ENCODE assay signal across 16 cellular contexts in the genomic region with DNA sequence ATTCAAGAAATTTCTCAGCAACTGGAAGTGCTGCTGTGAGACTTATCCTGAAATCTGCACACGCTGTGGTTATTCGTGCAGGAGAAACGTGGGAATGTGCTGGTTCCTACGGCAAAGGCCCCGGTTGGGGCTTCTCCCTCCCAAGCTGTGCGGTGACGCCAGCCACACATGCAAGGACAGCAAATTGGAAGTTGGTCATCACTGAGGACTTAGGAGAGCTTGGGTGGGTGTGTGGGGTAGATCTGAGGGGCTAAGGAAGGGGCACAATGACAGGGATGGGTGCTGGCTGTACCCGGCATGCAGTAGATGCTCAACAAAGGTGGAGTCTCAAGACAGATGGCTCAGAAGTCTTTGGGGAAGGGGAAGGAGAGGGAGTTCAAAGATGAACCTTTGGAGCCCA. TPM values are rescaled to one million over a fixed set of nuclear protein-coding genes. Genes with fewer than 3 reads are reported as not detected.
A peak's percentile ranks its signal among the peaks of the same experiment; 100 is the strongest.
DNase-seq lines count a peak whose midpoint lies in the region; TF ChIP-seq lines count a peak whose summit lies in the region.
"Had no signal": no experiment of that assay in that cellular context is flagged by ENCODE, and none has a peak within 500 bp of the region (broad histone marks: within the 10 kb centered on the region; RNA-seq: fewer than 3 reads in every experiment).

No MANE protein-coding gene starts in this region.

- no peak overlapping the region for H3K4me2 ChIP-seq in parathyroid adenoma (ENCODE audit: low read length)

- TF ChIP-seq CTCF in brain (conservative IDR thresholded peaks at IDR 0.05), result no peak
- no peak for TF ChIP-seq CTCF in glutamatergic neuron (IDR thresholded peaks at IDR 0.05; ENCODE audit: partially characterized antibody, unreplicated experiment)
- TF ChIP-seq CTCF in parathyroid adenoma (IDR thresholded peaks at IDR 0.05), result no peak
- TF ChIP-seq CTCF in spleen (IDR thresholded peaks at IDR 0.05 in 8 of 11, conservative IDR thresholded peaks at IDR 0.05 in 3 of 11), result no peak

- peak overlapping the region; percentile 65 for H2AFZ ChIP-seq in parathyroid adenoma
- H2AFZ ChIP-seq: GM23248 had no signal

- no peaks in the 10 kb centered on the region for H3K36me3 Mint-ChIP-seq in brain
- no peaks in the 10 kb centered on the region for H3K36me3 Mint-ChIP-seq in glutamatergic neuron (ENCODE audit: unreplicated experiment)
- H3K36me3 Mint-ChIP-seq: CD4-positive, alpha-beta memory T cell; IgD-negative memory B cell had no signal

- H3K9me3 Mint-ChIP-seq in brain (peaks cover 0 to 8% (median 0%) of the 10 kb centered on the region in 5 experiments), glutamatergic neuron (ENCODE audit: unreplicated experiment) (peaks cover 11% of the 10 kb centered on the region)
- H3K9me3 Mint-ChIP-seq: CD4-positive, alpha-beta memory T cell; HFFc6; IgD-negative memory B cell had no signal

- no peaks in the 10 kb centered on the region for H3K79me2 ChIP-seq in parathyroid adenoma

- no peak overlapping the region for H3K9ac ChIP-seq in parathyroid adenoma
- H3K9ac ChIP-seq: GM23248 had no signal

- H3K4me1 Mint-ChIP-seq in brain, result peaks cover 64% of the 10 kb centered on the region
- H3K4me1 Mint-ChIP-seq in glutamatergic neuron (ENCODE audit: low read depth, unreplicated experiment), result peaks cover 48% of the 10 kb centered on the region
- H3K4me1 Mint-ChIP-seq: CD4-positive, alpha-beta memory T cell; IgD-negative memory B cell had no signal

- peak overlapping the region in 1 of 5 experiments; percentile 7 for H3K4me3 Mint-ChIP-seq in brain
- H3K4me3 Mint-ChIP-seq in glutamatergic neuron (ENCODE audit: unreplicated experiment), result no peak overlapping the region
- H3K4me3 Mint-ChIP-seq: CD4-positive, alpha-beta memory T cell; HFFc6; IgD-negative memory B cell had no signal

- H3K27me3 ChIP-seq in parathyroid adenoma (ENCODE audit: control insufficient read depth, insufficient read depth, low read length) (no peaks in the 10 kb centered on the region), spleen (replicated peaks in 1 of 7) (no peaks in the 10 kb centered on the region)

- H3K27ac ChIP-seq in parathyroid adenoma (peak overlapping the region; percentile 17), spleen (no peak overlapping the region)
- H3K27ac ChIP-seq: C4-2B, GM23248 had no signal

- H3K4me3 ChIP-seq in parathyroid adenoma (ENCODE audit: low read depth, low read length), result no peak overlapping the region
- no peak overlapping the region for H3K4me3 ChIP-seq in spleen
- H3K4me3 ChIP-seq: GM23248 had no signal

- H3K9me3 ChIP-seq in parathyroid adenoma (ENCODE audit: control insufficient read depth, low read length) (no peaks in the 10 kb centered on the region), spleen (no peaks in the 10 kb centered on the region)

- peaks cover 12% of the 10 kb centered on the region for H3K4me1 ChIP-seq in parathyroid adenoma
- no peaks in the 10 kb centered on the region for H3K4me1 ChIP-seq in spleen

- TF ChIP-seq POLR2A in spleen (IDR thresholded peaks at IDR 0.05), result no peak

- no peaks in the 10 kb centered on the region for H3K36me3 ChIP-seq in parathyroid adenoma (ENCODE audit: control insufficient read depth, insufficient read depth, low read length)
- H3K36me3 ChIP-seq in spleen, result no peaks in the 10 kb centered on the region

- peak overlapping the region in 4 of 5 experiments; percentile 29 to 74 (median 50) for H3K27ac Mint-ChIP-seq in brain
- H3K27ac Mint-ChIP-seq in glutamatergic neuron (ENCODE audit: unreplicated experiment), result peak overlapping the region; percentile 24
- H3K27ac Mint-ChIP-seq: HFFc6, IgD-negative memory B cell had no signal

- intact Hi-C loops in spleen (cut with DNase I; ENCODE audit: low total_unique reads), result no loop called here

- DNase-seq in NCI-H69 (lab: John Stamatoyannopoulos, UW) (peak; percentile 40), glutamatergic neuron (no peak), NCI-H2029 treated with DMSO at 0.1 percent for 48 hours (lab: John Stamatoyannopoulos, UW) (no peak), NK-92 (lab: John Stamatoyannopoulos, UW; ENCODE audit: unreplicated experiment) (no peak), spleen (no peak)
- DNase-seq: AML-193; CD4-positive, alpha-beta memory T cell; DMS153; GDM1; GM23248; H7; HFFc6 had no signal

- WGBS in spleen, 5 donors, result 92 to 96% (median 93%) methylated on average over 8 of the region's 8 CpGs

- peaks cover 7% of the 10 kb centered on the region for H3K27me3 Mint-ChIP-seq in brain
- H3K27me3 Mint-ChIP-seq in glutamatergic neuron (ENCODE audit: unreplicated experiment), result peaks cover 9% of the 10 kb centered on the region
- H3K27me3 Mint-ChIP-seq: IgD-negative memory B cell had no signal

RNA-seq across cellular contexts. Expression of gene MTCL1, which starts 16.5 kb away (rescaled TPM):
- polyA plus RNA-seq in brain (ENCODE audit: insufficient read depth, low read depth, low replicate concordance) (26.5 TPM), spleen (1 to 10 TPM; 1.6 to 4.4 (median 2.8) TPM)
- total RNA-seq in glutamatergic neuron (ENCODE audit: unreplicated experiment) (100 TPM), spleen (1 to 10 TPM; 2.5 to 7.5 (median 5.0) TPM)
- polyA plus RNA-seq: CD4-positive, alpha-beta memory T cell had no signal

Comparison
In these comparisons a context has a peak if more than half of its experiments do, and no peak if none do; other contexts are left out.
1. RNA of gene MTCL1, which starts 16.5 kb away (total RNA-seq): 100 TPM in glutamatergic neuron (single experiment); 2.5 to 7.5 TPM in spleen; every median in the first group is over 10 times any median in the second.